Comparison of ENCODE assay signal across 9 cellular contexts in the genomic region with DNA sequence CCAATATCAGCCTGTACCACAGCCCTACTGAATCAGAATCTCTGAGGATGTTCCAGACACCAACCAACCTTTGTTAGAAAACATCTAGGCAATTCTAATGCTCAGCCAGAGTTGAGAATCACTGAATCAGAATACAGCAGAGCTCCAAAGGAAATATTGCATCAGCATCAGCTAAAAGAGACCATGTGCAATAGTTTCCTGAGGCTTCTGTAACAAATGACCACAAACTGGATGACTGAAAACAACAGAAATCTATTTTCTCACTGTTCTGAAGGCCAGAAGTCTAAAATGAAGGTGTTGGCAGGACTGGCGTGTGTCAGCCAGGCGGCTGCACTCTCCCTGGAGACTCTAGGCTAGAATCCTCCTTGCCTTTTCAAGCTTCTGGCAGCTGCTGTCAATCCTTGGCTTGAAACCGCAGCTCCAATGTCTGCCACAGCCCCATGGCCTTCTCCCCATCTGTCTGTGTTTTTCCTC. TPM values are rescaled to one million over a fixed set of nuclear protein-coding genes. Genes with fewer than 3 reads are reported as not detected.
DNase-seq lines count a peak whose midpoint lies in the region; ATAC-seq, FAIRE-seq and TF ChIP-seq lines count a peak whose summit lies in the region.
"Had no signal": no experiment of that assay in that cellular context is flagged by ENCODE, and none has a peak within 500 bp of the region (broad histone marks: within the 10 kb centered on the region; RNA-seq: fewer than 3 reads in every experiment).

No MANE protein-coding gene starts in this region.

- no peak overlapping the region for H2BK12ac ChIP-seq in trophoblast cell (ENCODE audit: low read length)

- intact Hi-C loops in left lung (cut with DNase I) = no loop called here

- H3K9me3 ChIP-seq in astrocyte (ENCODE audit: insufficient read depth, low read depth, low read length) (no peaks in the 10 kb centered on the region), left lung (no peaks in the 10 kb centered on the region), trophoblast cell (ENCODE audit: insufficient read depth, low read depth, low read length) (no peaks in the 10 kb centered on the region)

- H3K79me2 ChIP-seq in astrocyte (ENCODE audit: insufficient read depth, low read length) (no peaks in the 10 kb centered on the region), trophoblast cell (ENCODE audit: control insufficient read depth, insufficient read depth, low read length, poor library complexity) (no peaks in the 10 kb centered on the region)

- H3K27me3 Mint-ChIP-seq in astrocyte (ENCODE audit: low read depth, unreplicated experiment) = peaks cover 4% of the 10 kb centered on the region

- H3K23ac ChIP-seq in trophoblast cell (ENCODE audit: low read length) = no peak overlapping the region

- H3K27ac Mint-ChIP-seq in astrocyte (ENCODE audit: unreplicated experiment) = peak overlapping the region; percentile 70

- H2AK5ac ChIP-seq in trophoblast cell (ENCODE audit: low read length) = no peak overlapping the region

- no peak overlapping the region for H4K91ac ChIP-seq in trophoblast cell (ENCODE audit: low read depth, low read length)

- no peaks in the 10 kb centered on the region for H3K79me1 ChIP-seq in trophoblast cell (ENCODE audit: low read length)

- DNase-seq in DMS 273 (lab: John Stamatoyannopoulos, UW; ENCODE audit: unreplicated experiment) (peak; percentile 90), NB4 (ENCODE audit: low read depth) (peak; percentile 64), astrocyte (ENCODE audit: low read depth) (peak; percentile 46), left lung (no peak), trophoblast cell (no peak), HT-29 (ENCODE audit: low spot score) (no peak)

- H3K36me3 Mint-ChIP-seq in astrocyte (ENCODE audit: low read depth, unreplicated experiment) = no peaks in the 10 kb centered on the region

- H4K20me1 ChIP-seq in astrocyte (ENCODE audit: insufficient read depth, low read length) = no peaks in the 10 kb centered on the region

- no peak overlapping the region for H2AFZ ChIP-seq in astrocyte (ENCODE audit: low read depth, low read length)
- no peak overlapping the region for H2AFZ ChIP-seq in trophoblast cell (ENCODE audit: insufficient read depth, low read length, poor library complexity)

- no peak overlapping the region for H3K4ac ChIP-seq in trophoblast cell (ENCODE audit: low read depth, low read length)

- H3K4me1 ChIP-seq in astrocyte (ENCODE audit: insufficient read depth, low read length) = peaks cover 4% of the 10 kb centered on the region
- no peaks in the 10 kb centered on the region for H3K4me1 ChIP-seq in left lung
- no peaks in the 10 kb centered on the region for H3K4me1 ChIP-seq in trophoblast cell (ENCODE audit: control insufficient read depth in 1 of 2, insufficient read depth in 2 of 2, low read length in 2 of 2)

- no peak for TF ChIP-seq POLR2A in NB4 (IDR thresholded peaks at IDR 0.05; ENCODE audit: extremely low read depth, insufficient read length)

- ATAC-seq in left lung = peak; percentile 37
- no peak for ATAC-seq in GM21360 (IDR thresholded peaks at IDR 0.05; ENCODE audit: unreplicated experiment)
- no peak for ATAC-seq in GM19452 (IDR thresholded peaks at IDR 0.05; ENCODE audit: unreplicated experiment)
- ATAC-seq: Panc1 had no signal

- H3K4me2 ChIP-seq in astrocyte (ENCODE audit: low read length) = no peak overlapping the region
- no peak overlapping the region for H3K4me2 ChIP-seq in trophoblast cell (ENCODE audit: low read length)

- H4K8ac ChIP-seq in trophoblast cell (ENCODE audit: low read depth, low read length) = no peak overlapping the region

- no peak overlapping the region for H3K4me3 Mint-ChIP-seq in astrocyte (ENCODE audit: unreplicated experiment)

- H2BK120ac ChIP-seq in trophoblast cell (ENCODE audit: insufficient read depth, low read length, poor library complexity) = no peak overlapping the region

- H3K14ac ChIP-seq in trophoblast cell (ENCODE audit: low read length) = no peak overlapping the region

- WGBS in trophoblast cell (ENCODE audit: extremely low coverage, insufficient coverage, insufficient read length) = no CpG with 5 or more reads among the region's 3 CpGs

- H3K18ac ChIP-seq in trophoblast cell (ENCODE audit: low read length) = no peak overlapping the region

- H3K9me3 Mint-ChIP-seq in astrocyte (ENCODE audit: unreplicated experiment) = no peaks in the 10 kb centered on the region

- no peak for FAIRE-seq in astrocyte (lab: Jason Lieb, UNC)

- H3K4me3 ChIP-seq in NB4 (ENCODE audit: low read depth, low read length) (no peak overlapping the region), astrocyte (ENCODE audit: insufficient read depth, low read depth, low read length) (no peak overlapping the region), left lung (no peak overlapping the region), trophoblast cell (ENCODE audit: low read depth, low read length) (no peak overlapping the region)

- H3K4me1 Mint-ChIP-seq in astrocyte (ENCODE audit: low read depth, unreplicated experiment) = peaks cover 17% of the 10 kb centered on the region

- H3K27me3 ChIP-seq in astrocyte (ENCODE audit: insufficient read depth, low read length) (no peaks in the 10 kb centered on the region), left lung (no peaks in the 10 kb centered on the region), trophoblast cell (ENCODE audit: insufficient read depth, low read length) (no peaks in the 10 kb centered on the region)

- no peak overlapping the region for H4K12ac ChIP-seq in trophoblast cell (ENCODE audit: low read depth, low read length)

- no peak overlapping the region for H3K27ac ChIP-seq in astrocyte (ENCODE audit: low read depth, low read length)
- peak overlapping the region in 1 of 2 donors; percentile 55 for H3K27ac ChIP-seq in left lung
- H3K27ac ChIP-seq in trophoblast cell (ENCODE audit: low read depth, low read length) = no peak overlapping the region

- no peak overlapping the region for H2BK5ac ChIP-seq in trophoblast cell (ENCODE audit: low read depth, low read length, poor library complexity)

- H3K9ac ChIP-seq in astrocyte (ENCODE audit: low read length) = no peak overlapping the region
- H3K9ac ChIP-seq in trophoblast cell (ENCODE audit: low read length) = no peak overlapping the region

- H3K36me3 ChIP-seq in astrocyte (ENCODE audit: insufficient read depth, low read length) (no peaks in the 10 kb centered on the region), left lung (no peaks in the 10 kb centered on the region), trophoblast cell (ENCODE audit: control insufficient read depth in 1 of 2, insufficient read depth in 2 of 2, low read length in 2 of 2) (no peaks in the 10 kb centered on the region)

- TF ChIP-seq CTCF in NB4 (IDR thresholded peaks at IDR 0.05; ENCODE audit: low read depth, low read length) (no peak), astrocyte (IDR thresholded peaks at IDR 0.05; ENCODE audit: insufficient read depth, low read depth, low read length) (no peak), left lung (IDR thresholded peaks at IDR 0.05) (no peak)

RNA-seq across cellular contexts. Expression of a gene that starts 1.2 kb away (rescaled TPM):
- 0.05 TPM in 1 of 2 replicates, not detected in the other for total RNA-seq in astrocyte
- total RNA-seq in left lung = under 1 TPM in 1 of 2 donors, not detected in 1; 0.06 TPM
- 0.01 and 0.03 TPM in 2 replicates for polyA plus RNA-seq in trophoblast cell (2013)
- total RNA-seq in HT-29 (2014; rRNA removed; shearing (Covaris generic)) = not detected in 2 replicates

Comparison
In these comparisons a context has a peak if more than half of its experiments do, and no peak if none do; other contexts are left out.
1. DNase-seq: peak in DMS 273 (single experiment), NB4 (single experiment) and astrocyte (single experiment); none in left lung (0 of 2), trophoblast cell (0 of 2) and HT-29 (single experiment).